18 cellular contexts compared by ENCODE assay signal in genomic region chr2:59223737-59224136, GRCh38.
"Had no signal": no experiment of that assay in that cellular context is flagged by ENCODE, and none has a peak within 500 bp of the region (broad histone marks: within the 10 kb centered on the region; RNA-seq: fewer than 3 reads in every experiment).

No MANE protein-coding gene starts in this region.

- H3K4me3 ChIP-seq: MG63, SJCRH30 had no signal

- DNase-seq: IMR-90, Karpas-422, KG1, MG63, NCI-H1092, NCI-H1436, NCI-H1930, NCI-H2081, NCI-H2107, NCI-H345, NCI-H524, NCI-H526 treated with DMSO at 0.1 percent for 48 hours, NCI-H774, RPMI8226, SHP77 treated with DMSO at 0.1 percent for 48 hours, SJCRH30 had no signal

- H3K9me3 ChIP-seq: MG63, SJCRH30 had no signal

- ATAC-seq: HepG2, SK-N-SH treated with all-trans-retinoic acid at 6 μM for 48 hours had no signal

- H3K36me3 ChIP-seq: MG63, SJCRH30 had no signal

- H3K27ac ChIP-seq: SJCRH30 had no signal

- H3K4me1 ChIP-seq: SJCRH30 had no signal

- H3K27me3 ChIP-seq: MG63, SJCRH30 had no signal
